In the genomic region with DNA sequence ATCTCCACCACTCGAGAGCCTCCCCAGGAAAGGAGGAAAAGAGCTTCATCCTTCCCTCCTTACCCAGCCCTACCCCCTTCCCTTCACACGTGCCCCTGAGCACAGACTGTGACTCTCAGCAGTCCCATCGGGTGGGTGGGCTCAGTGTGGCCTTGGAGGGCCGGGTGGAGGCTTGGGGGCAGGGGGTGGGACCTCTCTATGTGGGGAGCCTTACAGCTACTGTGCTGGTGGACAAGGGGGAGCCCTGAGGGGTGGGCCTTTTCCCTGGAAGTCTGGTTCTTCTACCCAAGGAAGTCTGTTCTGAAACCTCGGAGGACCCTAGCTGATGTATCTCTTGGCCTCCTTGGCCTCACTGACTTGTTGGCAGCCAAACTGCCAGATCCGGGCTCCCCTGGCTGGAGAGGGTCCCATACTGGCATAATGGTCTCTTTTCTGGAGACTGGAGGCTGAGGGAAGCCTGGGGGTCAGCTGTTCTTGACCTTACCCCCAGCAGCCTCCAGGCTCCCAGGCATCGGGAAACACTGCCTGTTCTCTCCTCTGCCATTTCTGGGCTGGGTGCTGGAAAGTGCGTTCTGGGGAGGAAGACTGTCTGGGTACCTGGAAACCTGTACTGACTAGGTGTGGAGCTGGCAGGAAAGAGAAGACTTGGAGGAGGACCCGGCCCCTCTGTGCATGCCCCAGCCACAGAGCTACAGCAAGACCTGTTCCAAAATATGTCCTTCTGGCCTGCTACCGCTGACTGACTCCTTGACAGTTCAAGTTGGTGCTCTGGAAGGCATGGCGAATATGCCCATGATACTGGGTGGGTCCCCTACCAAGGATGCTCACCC, we compare ENCODE assay signal across 12 cellular contexts. TPM values are rescaled to one million over a fixed set of nuclear protein-coding genes. Genes with fewer than 3 reads are reported as not detected.
DNase-seq lines count a peak whose midpoint lies in the region; ATAC-seq and TF ChIP-seq lines count a peak whose summit lies in the region.
"Had no signal": no experiment of that assay in that cellular context is flagged by ENCODE, and none has a peak within 500 bp of the region (broad histone marks: within the 10 kb centered on the region; RNA-seq: fewer than 3 reads in every experiment).

No MANE protein-coding gene starts in this region.

- DNase-seq in T-cell (peak in 1 of 34 experiments; percentile 7), esophagus squamous epithelium (lab: John Stamatoyannopoulos, UW) (no peak), CD1c-positive myeloid dendritic cell (ENCODE audit: extremely low spot score) (no peak), NCI-H1092 treated with DMSO at 0.1 percent for 48 hours (lab: John Stamatoyannopoulos, UW) (no peak)
- DNase-seq: EL, PC-3 had no signal

- peak overlapping the region; percentile 85 to 88 for H3K27ac Mint-ChIP-seq in T-cell

- no peak overlapping the region for H3K9ac ChIP-seq in rectal smooth muscle tissue (ENCODE audit: low read length)

- no peaks in the 10 kb centered on the region for H3K27me3 ChIP-seq in esophagus squamous epithelium
- H3K27me3 ChIP-seq in rectal smooth muscle tissue (ENCODE audit: control insufficient read depth, insufficient read depth, low read length), result no peaks in the 10 kb centered on the region

- H3K36me3 ChIP-seq in esophagus squamous epithelium (no peaks in the 10 kb centered on the region), rectal smooth muscle tissue (ENCODE audit: control insufficient read depth, insufficient read depth, low read length) (no peaks in the 10 kb centered on the region)

- CTCF ChIA-PET in T-cell (lab: Charles Lee), result interaction anchor here (0.5 to 0.8 kb wide), 4 partner anchors 42 to 315 kb away, joined by 4 to 8 read pairs (median 6); no protein-coding TSS in a partner anchor

- H3K4me3 ChIP-seq in esophagus squamous epithelium (no peak overlapping the region), rectal smooth muscle tissue (ENCODE audit: low read length) (peak overlapping the region; percentile 8)

- H3K27me3 Mint-ChIP-seq in T-cell, result peaks cover 0 to 6% of the 10 kb centered on the region in 2 donors

- intact Hi-C loops in esophagus squamous epithelium (cut with DNase I), result no loop called here

- no peak for TF ChIP-seq CTCF in esophagus squamous epithelium (IDR thresholded peaks at IDR 0.05)

- H3K27ac ChIP-seq in esophagus squamous epithelium (peak overlapping the region; percentile 27 to 75 (median 50)), rectal smooth muscle tissue (ENCODE audit: low read depth, low read length) (no peak overlapping the region)

- TF ChIP-seq POLR2A in esophagus squamous epithelium (IDR thresholded peaks at IDR 0.05), result no peak

- WGBS in esophagus squamous epithelium, 2 donors, result 67 to 73% methylated on average over 2 to 9 of the region's 11 CpGs

- no peaks in the 10 kb centered on the region for H3K9me3 ChIP-seq in esophagus squamous epithelium

- peak; percentile 21 for ATAC-seq in GM18909 (IDR thresholded peaks at IDR 0.05; ENCODE audit: poor library complexity, unreplicated experiment)
- peak in 1 of 4 experiments; percentile 28 for ATAC-seq in T-cell (replicated peaks in 1 of 4)
- no peak for ATAC-seq in GM21717 (IDR thresholded peaks at IDR 0.05; ENCODE audit: unreplicated experiment)
- ATAC-seq in HG03565 (IDR thresholded peaks at IDR 0.05; ENCODE audit: unreplicated experiment), result no peak
- ATAC-seq: PC-3 had no signal

- H3K9me3 Mint-ChIP-seq in T-cell, result no peaks in the 10 kb centered on the region

- POLR2A ChIA-PET in T-cell (lab: Charles Lee), result interaction anchor here in 1 of 2 donors (1.0 to 1.3 kb wide), 2 partner anchors 14 to 42 kb away, joined by 3 to 7 read pairs; no protein-coding TSS in a partner anchor

- no peaks in the 10 kb centered on the region for H3K36me3 Mint-ChIP-seq in T-cell

- H3K4me1 ChIP-seq in esophagus squamous epithelium (peaks cover 17 to 65% (median 32%) of the 10 kb centered on the region in 3 donors), rectal smooth muscle tissue (ENCODE audit: control insufficient read depth, insufficient read depth, low read length) (peaks cover 9% of the 10 kb centered on the region)

- peaks cover 10 to 28% (median 24%) of the 10 kb centered on the region in 3 donors for H3K4me1 Mint-ChIP-seq in T-cell

- H3K4me3 Mint-ChIP-seq in T-cell, result peak overlapping the region in 2 of 3 donors; percentile 47 to 64

RNA-seq across cellular contexts. Expression of a gene that starts 7.6 kb away (rescaled TPM):
- 10 to 100 TPM in 3 of 5 donors, 1 to 10 TPM in 2; 3.8 to 14.9 (median 10.3) TPM for total RNA-seq in T-cell
- total RNA-seq in esophagus squamous epithelium, result 1 to 10 TPM; 1.3 to 5.7 (median 3.0) TPM

RNA-seq across cellular contexts. Expression of a gene that starts 43.8 kb away (rescaled TPM):
- total RNA-seq in T-cell, result 10 to 100 TPM; 15.4 to 33.7 (median 28.3) TPM
- 10 to 100 TPM in 1 of 4 donors, 1 to 10 TPM in 3; 3.4 to 13.7 (median 8.3) TPM for total RNA-seq in esophagus squamous epithelium

RNA-seq across cellular contexts. Expression of a gene that starts 57.3 kb away (rescaled TPM):
- not detected for total RNA-seq in T-cell
- not detected for total RNA-seq in esophagus squamous epithelium
- total RNA-seq: MCF 10A, PC-3, urinary bladder had no signal
